ENCODE assay signal across 10 cellular contexts in genomic region chr20:57450931-57451330, GRCh38. TPM values are rescaled to one million over a fixed set of nuclear protein-coding genes. Genes with fewer than 3 reads are reported as not detected.
A peak's percentile ranks its signal among the peaks of the same experiment; 100 is the strongest.
DNase-seq lines count a peak whose midpoint lies in the region; ATAC-seq, FAIRE-seq and TF ChIP-seq lines count a peak whose summit lies in the region.
"Had no signal": no experiment of that assay in that cellular context is flagged by ENCODE, and none has a peak within 500 bp of the region (broad histone marks: within the 10 kb centered on the region; RNA-seq: fewer than 3 reads in every experiment).

No MANE protein-coding gene starts in this region.

- H3K27me3 ChIP-seq in DOHH2 (ENCODE audit: control insufficient read depth, low read length): peaks cover 50% of the 10 kb centered on the region
- peaks cover 4% of the 10 kb centered on the region for H3K27me3 ChIP-seq in lower lobe of right lung (ENCODE audit: low read depth)
- H3K27me3 ChIP-seq: SJSA1 had no signal

- no peaks in the 10 kb centered on the region for H3K9me2 ChIP-seq in DOHH2 (replicated peaks; ENCODE audit: control insufficient read depth, low read length)

- peak overlapping the region; percentile 98 for H3K4me2 ChIP-seq in DOHH2 (ENCODE audit: low read length)

- H3K9me3 ChIP-seq in DOHH2 (ENCODE audit: control insufficient read depth, insufficient read depth, low read length) (peaks cover 2% of the 10 kb centered on the region), lower lobe of right lung (no peaks in the 10 kb centered on the region)
- H3K9me3 ChIP-seq: SJSA1 had no signal

- peaks cover 100% of the 10 kb centered on the region for H3K27me3 Mint-ChIP-seq in Calu3 (ENCODE audit: unreplicated experiment)

- ATAC-seq in lower lobe of right lung: no peak
- no peak for ATAC-seq in HG02884 (IDR thresholded peaks at IDR 0.05; ENCODE audit: unreplicated experiment)

- H3K27ac ChIP-seq in DOHH2 (ENCODE audit: low read depth, low read length): peak overlapping the region; percentile 84
- peak overlapping the region; percentile 46 for H3K27ac ChIP-seq in lower lobe of right lung
- H3K27ac ChIP-seq: SJSA1 had no signal

- TF ChIP-seq CTCF in DOHH2 (IDR thresholded peaks at IDR 0.05; ENCODE audit: low read depth, low read length, poor library complexity, severe bottlenecking) (no peak), GM20000 (IDR thresholded peaks at IDR 0.05; ENCODE audit: extremely low read depth, missing control alignments) (no peak), lower lobe of right lung (IDR thresholded peaks at IDR 0.05) (no peak), Calu3 (IDR thresholded peaks at IDR 0.05; ENCODE audit: unreplicated experiment) (no peak)

- H3K4me1 Mint-ChIP-seq in Calu3 (ENCODE audit: low read depth, unreplicated experiment): peaks cover 8% of the 10 kb centered on the region

- H3K4me3 ChIP-seq in DOHH2 (ENCODE audit: low read length): peak overlapping the region; percentile 74
- H3K4me3 ChIP-seq in lower lobe of right lung: no peak overlapping the region
- H3K4me3 ChIP-seq: SJSA1 had no signal

- H3K36me3 ChIP-seq in DOHH2 (ENCODE audit: control insufficient read depth, low read length) (no peaks in the 10 kb centered on the region), lower lobe of right lung (no peaks in the 10 kb centered on the region)
- H3K36me3 ChIP-seq: SJSA1 had no signal

- H3K4me1 ChIP-seq in DOHH2 (ENCODE audit: control insufficient read depth, low read length) (peaks cover 82% of the 10 kb centered on the region), lower lobe of right lung (peaks cover 23% of the 10 kb centered on the region)

- H3K36me3 Mint-ChIP-seq in Calu3 (ENCODE audit: insufficient read depth, unreplicated experiment): no peaks in the 10 kb centered on the region

- no peak overlapping the region for H3K4me3 Mint-ChIP-seq in Calu3 (ENCODE audit: low read depth, unreplicated experiment)

- BruUV-seq in Calu3 (replicated peaks; lab: Mats Ljungman, UMichigan): no TSS peak

- H3K9me3 Mint-ChIP-seq in Calu3 (ENCODE audit: low read depth, unreplicated experiment): no peaks in the 10 kb centered on the region

- FAIRE-seq in HTR-8/SVneo (lab: Jason Lieb, UNC): peak; percentile 88

- no peaks in the 10 kb centered on the region for H4K20me1 ChIP-seq in DOHH2 (ENCODE audit: control insufficient read depth, insufficient read depth, low read depth, low read length)

- intact Hi-C loops in lower lobe of right lung (cut with DNase I): no loop called here
- intact Hi-C loops in Calu3 (cut with micrococcal nuclease; ENCODE audit: unreplicated experiment): no loop called here

- peak; percentile 49 for DNase-seq in GM20000 (ENCODE audit: low spot score)
- no peak for DNase-seq in HTR-8/SVneo (ENCODE audit: insufficient read length, low spot score)
- DNase-seq in lower lobe of right lung: no peak
- no peak for DNase-seq in DMS53 treated with DMSO at 0.1 percent for 48 hours (lab: John Stamatoyannopoulos, UW; ENCODE audit: unreplicated experiment)
- DNase-seq in Calu3: no peak
- DNase-seq in NCI-H446 treated with DMSO at 0.1 percent for 48 hours (lab: John Stamatoyannopoulos, UW): no peak
- DNase-seq: NCI-H1694 had no signal

- H3K27ac Mint-ChIP-seq in Calu3 (ENCODE audit: unreplicated experiment): no peak overlapping the region

- H3F3A ChIP-seq in DOHH2 (ENCODE audit: control insufficient read depth, insufficient read depth): peaks cover 2% of the 10 kb centered on the region

- H3K79me2 ChIP-seq in DOHH2 (ENCODE audit: control insufficient read depth, low read length): no peaks in the 10 kb centered on the region

- CTCF ChIA-PET in Calu3 (lab: Charles Lee): no interaction called here

RNA-seq across cellular contexts. Expression of gene RBM38, which starts 59.7 kb away (rescaled TPM):
- total RNA-seq in lower lobe of right lung (15.5 TPM), Calu3 (2022) (29.5 and 32.0 TPM in 2 replicates)
